ENCODE assay signal across 8 cellular contexts in genomic region chr10:43105119-43105792, GRCh38. TPM values are rescaled to one million over a fixed set of nuclear protein-coding genes. Genes with fewer than 3 reads are reported as not detected.
DNase-seq lines count a peak whose midpoint lies in the region; ATAC-seq and TF ChIP-seq lines count a peak whose summit lies in the region.

No MANE protein-coding gene starts in this region.

- peaks cover 15 to 26% (median 26%) of the 10 kb centered on the region in 5 donors for H3K27me3 Mint-ChIP-seq in naive thymus-derived CD4-positive, alpha-beta T cell

- TF ChIP-seq CTCF in Panc1 (IDR thresholded peaks at IDR 0.05) (peak; percentile 100), fibroblast of mammary gland (conservative IDR thresholded peaks at IDR 0.05; ENCODE audit: control insufficient read depth, insufficient read depth, low read depth, low read length) (peak; percentile 62)

- H3K4me3 Mint-ChIP-seq in naive thymus-derived CD4-positive, alpha-beta T cell, result peak overlapping the region; percentile 61 to 85 (median 76)

- BruUV-seq in Panc1 (replicated peaks; lab: Mats Ljungman, UMichigan), result no TSS peak

- DNase-seq in COLO668 (lab: John Stamatoyannopoulos, UW; ENCODE audit: unreplicated experiment) (peak; percentile 64), Panc1 (ENCODE audit: low read depth, low spot score) (peak; percentile 45), activated T-helper 1 cell treated with Interleukin-2 at 50 U/mL for 16 hours (ENCODE audit: low read depth) (peak; percentile 60), fibroblast of mammary gland (ENCODE audit: low read depth) (peak; percentile 60)
- peak; percentile 48 to 91 (median 75) for DNase-seq in naive thymus-derived CD4-positive, alpha-beta T cell
- DNase-seq in stimulated activated CD8-positive, alpha-beta memory T cell treated with anti-CD3 and anti-CD28 coated beads, Interleukin-7, amount 100 ng/mL, for 4 hours (ENCODE audit: low read depth in 2 of 2), result peak; percentile 41 to 71

- CTCF ChIA-PET in Panc1 (lab: Charles Lee), result no interaction called here
- CTCF ChIA-PET in naive thymus-derived CD4-positive, alpha-beta T cell (lab: Charles Lee), result interaction anchor here (0.6 kb wide), 1 partner anchor 499 kb away, joined by 3 read pairs; no protein-coding TSS in a partner anchor

- peak; percentile 83 for ATAC-seq in GM19455 (IDR thresholded peaks at IDR 0.05; ENCODE audit: unreplicated experiment)
- peak; percentile 77 for ATAC-seq in HG03565 (IDR thresholded peaks at IDR 0.05; ENCODE audit: unreplicated experiment)
- peak; percentile 91 for ATAC-seq in Panc1
- ATAC-seq in naive thymus-derived CD4-positive, alpha-beta T cell, result peak; percentile 95

- H3K36me3 Mint-ChIP-seq in naive thymus-derived CD4-positive, alpha-beta T cell, result no peaks in the 10 kb centered on the region

- in situ Hi-C loops in Panc1 (cut with HindIII; ENCODE audit: low pct_unique_long_range_greater_than_20kb, low sequenced_read_pairs), result no loop called here

- no peaks in the 10 kb centered on the region for H3K9me3 ChIP-seq in Panc1 (ENCODE audit: control insufficient read depth, insufficient read depth, low read depth, low read length)
- H3K9me3 ChIP-seq in naive thymus-derived CD4-positive, alpha-beta T cell (ENCODE audit: control insufficient read depth in 2 of 3, low read length in 3 of 3), result no peaks in the 10 kb centered on the region

- H3K36me3 ChIP-seq in Panc1 (ENCODE audit: control insufficient read depth, insufficient read depth, low read length), result no peaks in the 10 kb centered on the region
- no peaks in the 10 kb centered on the region for H3K36me3 ChIP-seq in naive thymus-derived CD4-positive, alpha-beta T cell (ENCODE audit: control insufficient read depth in 2 of 3, insufficient read depth in 3 of 3, low read length in 3 of 3)

- intact Hi-C loops in Panc1 (cut with micrococcal nuclease; ENCODE audit: unreplicated experiment), result loop anchor here (2.0 to 5.0 kb wide), 3 partner anchors 238 to 553 kb away; no protein-coding TSS in a partner anchor
- intact Hi-C loops in naive thymus-derived CD4-positive, alpha-beta T cell (cut with micrococcal nuclease), result loop anchor here (1.0 to 2.0 kb wide), 7 partner anchors 33 to 358 kb away; partner anchors contain the start of gene CSGALNACT2 (in 1 of the 2)

- H3K27ac ChIP-seq in Panc1 (ENCODE audit: low read length), result peak overlapping the region; percentile 75
- no peak overlapping the region for H3K27ac ChIP-seq in naive thymus-derived CD4-positive, alpha-beta T cell (ENCODE audit: low read depth, low read length)

- H3K4me1 Mint-ChIP-seq in naive thymus-derived CD4-positive, alpha-beta T cell, result peaks cover 0 to 15% (median 7%) of the 10 kb centered on the region in 7 donors

- peak overlapping the region; percentile 55 to 68 for H3K4me3 ChIP-seq in Panc1 (ENCODE audit: low read depth in 2 of 2, low read length in 2 of 2)
- peak overlapping the region; percentile 49 for H3K4me3 ChIP-seq in fibroblast of mammary gland (ENCODE audit: control insufficient read depth, low read depth, low read length)
- peak overlapping the region; percentile 60 for H3K4me3 ChIP-seq in naive thymus-derived CD4-positive, alpha-beta T cell (ENCODE audit: low read length)

- H3K27ac Mint-ChIP-seq in naive thymus-derived CD4-positive, alpha-beta T cell, result peak overlapping the region in 1 of 9 donors; percentile 49

- no peaks in the 10 kb centered on the region for H3K9me3 Mint-ChIP-seq in naive thymus-derived CD4-positive, alpha-beta T cell

- H3K4me1 ChIP-seq in Panc1 (ENCODE audit: control insufficient read depth, insufficient read depth, low read length), result peaks cover 16% of the 10 kb centered on the region
- peaks cover 0 to 8% of the 10 kb centered on the region in 2 donors for H3K4me1 ChIP-seq in naive thymus-derived CD4-positive, alpha-beta T cell (ENCODE audit: control insufficient read depth in 2 of 2, insufficient read depth in 2 of 2, low read length in 2 of 2)

- POLR2A ChIA-PET in Panc1 (lab: Charles Lee), result no interaction called here
- POLR2A ChIA-PET in naive thymus-derived CD4-positive, alpha-beta T cell (lab: Charles Lee), result no interaction called here

- no peaks in the 10 kb centered on the region for H3K27me3 ChIP-seq in Panc1 (ENCODE audit: control insufficient read depth, insufficient read depth, low read length)
- no peaks in the 10 kb centered on the region for H3K27me3 ChIP-seq in naive thymus-derived CD4-positive, alpha-beta T cell (ENCODE audit: control insufficient read depth in 2 of 2, insufficient read depth in 2 of 2, low read length in 2 of 2)

RNA-seq across cellular contexts. Expression of gene RET, which starts 28.4 kb away (rescaled TPM):
- total RNA-seq in Panc1 (2021; ENCODE audit: unreplicated experiment), result 81.1 TPM
- polyA plus RNA-seq in Panc1 (2012; ENCODE audit: insufficient read length), result 134 TPM
- total RNA-seq in naive thymus-derived CD4-positive, alpha-beta T cell, result under 1 TPM in 3 of 5 experiments, not detected in 2; 0.13 to 0.44 (median 0.20) TPM
- polyA plus RNA-seq in naive thymus-derived CD4-positive, alpha-beta T cell, result not detected

RNA-seq across cellular contexts. Expression of gene CSGALNACT2, which starts 33.0 kb away (rescaled TPM):
- 22.3 TPM for total RNA-seq in Panc1 (2021; ENCODE audit: unreplicated experiment)
- polyA plus RNA-seq in Panc1 (2012; ENCODE audit: insufficient read length), result 11.1 TPM
- total RNA-seq in naive thymus-derived CD4-positive, alpha-beta T cell, result 10 to 100 TPM; 47.3 to 57.5 (median 52.3) TPM
- polyA plus RNA-seq in naive thymus-derived CD4-positive, alpha-beta T cell, result 10 to 100 TPM; 19.0 to 23.0 TPM

Comparison
In these comparisons a context has a peak if more than half of its experiments do, and no peak if none do; other contexts are left out.
1. RNA of gene RET, which starts 28.4 kb away (total RNA-seq): 81.1 TPM in Panc1 (single experiment); 0.13 to 0.44 TPM in naive thymus-derived CD4-positive, alpha-beta T cell; every median in the first group is over 10 times any median in the second.
2. Peak in every context shown above with its lines, with median percentiles within 50 percentile points of each other: DNase-seq, ATAC-seq and H3K4me3 ChIP-seq.